Comparison of ENCODE assay signal across 1 cellular context in genomic region chr12:15590180-15590826, GRCh38.
TF ChIP-seq lines count a peak whose summit lies in the region.

No MANE protein-coding gene starts in this region.

TF ChIP-seq in K562, 482 proteins besides CTCF, POLR2A, EP300 and RAD21 (continued from another document):
- TF ChIP-seq CLOCK (CRISPR knock-in tag; IDR thresholded peaks at IDR 0.05; ENCODE audit: borderline replicate concordance) (no peak), CC2D1A (IDR thresholded peaks at IDR 0.05) (0 out of 2 replicates have a peak, but pooled peaks have one; percentile 18), HIVEP1 (CRISPR knock-in tag; IDR thresholded peaks at IDR 0.05) (no peak), TGIF2 (CRISPR knock-in tag; IDR thresholded peaks at IDR 0.05) (no peak), RFX7 (CRISPR knock-in tag; IDR thresholded peaks at IDR 0.05) (no peak), SRSF9 (IDR thresholded peaks at IDR 0.05; ENCODE audit: borderline replicate concordance, low read depth, low read length) (no peak), FOXP4 (CRISPR knock-in tag; IDR thresholded peaks at IDR 0.05; ENCODE audit: borderline replicate concordance) (no peak), ZNF23 (CRISPR knock-in tag; IDR thresholded peaks at IDR 0.05) (no peak), U2AF2 (optimal IDR thresholded peaks at IDR 0.05; ENCODE audit: low read depth, low read length) (no peak), ZSCAN29 (IDR thresholded peaks at IDR 0.05) (no peak), GATAD2B (IDR thresholded peaks at IDR 0.05; ENCODE audit: borderline replicate concordance) (no peak), HLTF (IDR thresholded peaks at IDR 0.05) (no peak), C11orf30 (IDR thresholded peaks at IDR 0.05; ENCODE audit: low read depth) (no peak), ZNF311 (CRISPR knock-in tag; IDR thresholded peaks at IDR 0.05) (no peak), ZNF41 (CRISPR knock-in tag; conservative IDR thresholded peaks at IDR 0.05) (no peak), TAL1 (IDR thresholded peaks at IDR 0.05) (no peak), ZNF347 (CRISPR knock-in tag; IDR thresholded peaks at IDR 0.05; ENCODE audit: low read depth) (no peak), MYC (IDR thresholded peaks at IDR 0.05; ENCODE audit: low read depth, low read length) (no peak), MYC (CRISPR knock-in tag; IDR thresholded peaks at IDR 0.05; ENCODE audit: borderline replicate concordance, low read depth) (no peak), ERF (CRISPR knock-in tag; IDR thresholded peaks at IDR 0.05) (no peak), ZNF274 (IDR thresholded peaks at IDR 0.05; ENCODE audit: borderline replicate concordance, low read depth, low read length) (no peak), RFX1 (IDR thresholded peaks at IDR 0.05) (no peak), TFAP4 (CRISPR knock-in tag; IDR thresholded peaks at IDR 0.05; ENCODE audit: borderline replicate concordance) (peak; percentile 48), ZNF232 (CRISPR knock-in tag; IDR thresholded peaks at IDR 0.05) (no peak), YY1 (IDR thresholded peaks at IDR 0.05; ENCODE audit: borderline replicate concordance in 1 of 3, control insufficient read depth in 1 of 3, extremely low read depth in 1 of 3, insufficient read depth in 3 of 3, insufficient read length in 1 of 3, insufficient replicate concordance in 2 of 3, low read depth in 1 of 3, low read length in 2 of 3) (peak; percentile 37 to 93 (median 79)), ZNF124 (CRISPR knock-in tag; IDR thresholded peaks at IDR 0.05) (no peak), ZNF444 (CRISPR knock-in tag; IDR thresholded peaks at IDR 0.05) (no peak), CBFA2T3 (IDR thresholded peaks at IDR 0.05) (no peak), RB1 (IDR thresholded peaks at IDR 0.05; ENCODE audit: low read depth) (no peak)
- TF ChIP-seq, protein P1, sequence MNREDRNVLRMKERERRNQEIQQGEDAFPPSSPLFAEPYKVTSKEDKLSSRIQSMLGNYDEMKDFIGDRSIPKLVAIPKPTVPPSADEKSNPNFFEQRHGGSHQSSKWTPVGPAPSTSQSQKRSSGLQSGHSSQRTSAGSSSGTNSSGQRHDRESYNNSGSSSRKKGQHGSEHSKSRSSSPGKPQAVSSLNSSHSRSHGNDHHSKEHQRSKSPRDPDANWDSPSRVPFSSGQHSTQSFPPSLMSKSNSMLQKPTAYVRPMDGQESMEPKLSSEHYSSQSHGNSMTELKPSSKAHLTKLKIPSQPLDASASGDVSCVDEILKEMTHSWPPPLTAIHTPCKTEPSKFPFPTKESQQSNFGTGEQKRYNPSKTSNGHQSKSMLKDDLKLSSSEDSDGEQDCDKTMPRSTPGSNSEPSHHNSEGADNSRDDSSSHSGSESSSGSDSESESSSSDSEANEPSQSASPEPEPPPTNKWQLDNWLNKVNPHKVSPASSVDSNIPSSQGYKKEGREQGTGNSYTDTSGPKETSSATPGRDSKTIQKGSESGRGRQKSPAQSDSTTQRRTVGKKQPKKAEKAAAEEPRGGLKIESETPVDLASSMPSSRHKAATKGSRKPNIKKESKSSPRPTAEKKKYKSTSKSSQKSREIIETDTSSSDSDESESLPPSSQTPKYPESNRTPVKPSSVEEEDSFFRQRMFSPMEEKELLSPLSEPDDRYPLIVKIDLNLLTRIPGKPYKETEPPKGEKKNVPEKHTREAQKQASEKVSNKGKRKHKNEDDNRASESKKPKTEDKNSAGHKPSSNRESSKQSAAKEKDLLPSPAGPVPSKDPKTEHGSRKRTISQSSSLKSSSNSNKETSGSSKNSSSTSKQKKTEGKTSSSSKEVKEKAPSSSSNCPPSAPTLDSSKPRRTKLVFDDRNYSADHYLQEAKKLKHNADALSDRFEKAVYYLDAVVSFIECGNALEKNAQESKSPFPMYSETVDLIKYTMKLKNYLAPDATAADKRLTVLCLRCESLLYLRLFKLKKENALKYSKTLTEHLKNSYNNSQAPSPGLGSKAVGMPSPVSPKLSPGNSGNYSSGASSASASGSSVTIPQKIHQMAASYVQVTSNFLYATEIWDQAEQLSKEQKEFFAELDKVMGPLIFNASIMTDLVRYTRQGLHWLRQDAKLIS (CRISPR knock-in tag; IDR thresholded peaks at IDR 0.05) = no peak
- TF ChIP-seq, protein P2, sequence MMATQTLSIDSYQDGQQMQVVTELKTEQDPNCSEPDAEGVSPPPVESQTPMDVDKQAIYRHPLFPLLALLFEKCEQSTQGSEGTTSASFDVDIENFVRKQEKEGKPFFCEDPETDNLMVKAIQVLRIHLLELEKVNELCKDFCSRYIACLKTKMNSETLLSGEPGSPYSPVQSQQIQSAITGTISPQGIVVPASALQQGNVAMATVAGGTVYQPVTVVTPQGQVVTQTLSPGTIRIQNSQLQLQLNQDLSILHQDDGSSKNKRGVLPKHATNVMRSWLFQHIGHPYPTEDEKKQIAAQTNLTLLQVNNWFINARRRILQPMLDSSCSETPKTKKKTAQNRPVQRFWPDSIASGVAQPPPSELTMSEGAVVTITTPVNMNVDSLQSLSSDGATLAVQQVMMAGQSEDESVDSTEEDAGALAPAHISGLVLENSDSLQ (IDR thresholded peaks at IDR 0.05) = no peak
